ENCODE assay signal across 10 cellular contexts in the genomic region with DNA sequence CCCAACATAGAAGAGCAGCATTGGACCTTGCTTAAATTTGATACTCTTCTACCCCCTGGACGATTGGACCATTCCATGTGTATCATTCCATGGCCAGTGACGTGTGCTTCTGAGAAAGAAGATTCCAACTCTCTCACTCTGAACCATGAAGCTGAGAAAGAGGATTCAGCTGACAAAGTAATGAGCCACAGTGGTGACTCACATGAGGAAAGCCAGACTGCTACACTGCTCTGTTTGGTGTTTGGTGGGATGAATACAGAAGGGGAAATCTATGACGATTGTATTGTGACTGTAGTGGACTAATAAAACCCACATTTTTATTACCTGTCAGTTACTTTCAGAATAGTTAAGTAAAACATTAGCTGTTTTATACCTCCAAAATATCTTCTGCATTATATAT. TPM values are rescaled to one million over a fixed set of nuclear protein-coding genes. Genes with fewer than 3 reads are reported as not detected.
A peak's percentile ranks its signal among the peaks of the same experiment; 100 is the strongest.
DNase-seq lines count a peak whose midpoint lies in the region; ATAC-seq and TF ChIP-seq lines count a peak whose summit lies in the region.
"Had no signal": no experiment of that assay in that cellular context is flagged by ENCODE, and none has a peak within 500 bp of the region (broad histone marks: within the 10 kb centered on the region; RNA-seq: fewer than 3 reads in every experiment).

No MANE protein-coding gene starts in this region.

- H3F3A ChIP-seq in GM23338 (replicated peaks; ENCODE audit: low read depth), result peaks cover 39% of the 10 kb centered on the region

- peak overlapping the region; percentile 26 for H3K9ac ChIP-seq in skeletal muscle satellite cell (ENCODE audit: low read depth, low read length)

- H3K79me2 ChIP-seq in GM23338 (replicated peaks; ENCODE audit: insufficient read depth), result peaks cover 25% of the 10 kb centered on the region

- no peaks in the 10 kb centered on the region for H3K27me3 ChIP-seq in GM23338 (ENCODE audit: insufficient read depth)
- H3K27me3 ChIP-seq in SJSA1 (replicated peaks), result no peaks in the 10 kb centered on the region
- no peaks in the 10 kb centered on the region for H3K27me3 ChIP-seq in skeletal muscle satellite cell (ENCODE audit: control insufficient read depth, insufficient read depth, low read length)
- H3K27me3 ChIP-seq in effector memory CD4-positive, alpha-beta T cell (replicated peaks; ENCODE audit: control insufficient read depth, insufficient read depth, low read length, poor library complexity, severe bottlenecking), result no peaks in the 10 kb centered on the region

- H3K4me2 ChIP-seq in GM23338 (no peak overlapping the region), skeletal muscle satellite cell (ENCODE audit: low read length) (peak overlapping the region; percentile 10)

- 0 out of 2 replicates have a peak, but pooled peaks cover 4% of the 10 kb centered on the region for H3K4me1 ChIP-seq in GM23338 (ENCODE audit: insufficient read depth)
- H3K4me1 ChIP-seq in SJSA1 (replicated peaks), result peaks cover 13% of the 10 kb centered on the region
- peaks cover 46% of the 10 kb centered on the region for H3K4me1 ChIP-seq in skeletal muscle satellite cell (ENCODE audit: control insufficient read depth, insufficient read depth, low read length)
- H3K4me1 ChIP-seq in effector memory CD4-positive, alpha-beta T cell (ENCODE audit: control insufficient read depth, insufficient read depth, low read length, poor library complexity, severe bottlenecking), result peaks cover 17% of the 10 kb centered on the region

- no peaks in the 10 kb centered on the region for H3K9me2 ChIP-seq in GM23338 (ENCODE audit: insufficient read depth)

- H3K9me3 ChIP-seq in SJSA1 (replicated peaks), result no peaks in the 10 kb centered on the region
- H3K9me3 ChIP-seq in skeletal muscle satellite cell (replicated peaks; ENCODE audit: low read length), result no peaks in the 10 kb centered on the region
- no peaks in the 10 kb centered on the region for H3K9me3 ChIP-seq in effector memory CD4-positive, alpha-beta T cell (ENCODE audit: control insufficient read depth, low read length)

- DNase-seq in GM23338 (ENCODE audit: low spot score), result no peak
- peak; percentile 70 to 82 for DNase-seq in SJSA1 (ENCODE audit: low read depth in 1 of 2, low spot score in 2 of 2)
- DNase-seq in fibroblast of the aortic adventitia (ENCODE audit: low read depth), result peak; percentile 98
- no peak for DNase-seq in effector memory CD4-positive, alpha-beta T cell
- DNase-seq in medulla oblongata (ENCODE audit: extremely low spot score), result no peak
- DNase-seq: T-helper 17 cell had no signal

- H3K27ac Mint-ChIP-seq in GM23338, result no peak overlapping the region
- H3K27ac Mint-ChIP-seq: T-helper 17 cell had no signal

- no peak overlapping the region for H3K4me3 ChIP-seq in GM23338
- H3K4me3 ChIP-seq in SJSA1, result no peak overlapping the region
- no peak overlapping the region for H3K4me3 ChIP-seq in fibroblast of the aortic adventitia (ENCODE audit: low read depth, low read length)
- H3K4me3 ChIP-seq in skeletal muscle satellite cell (ENCODE audit: low read length), result no peak overlapping the region
- H3K4me3 ChIP-seq in effector memory CD4-positive, alpha-beta T cell (ENCODE audit: insufficient read depth, low read depth, low read length, poor library complexity, severe bottlenecking), result no peak overlapping the region

- H2AFZ ChIP-seq in GM23338, result no peak overlapping the region

- H3K4me1 Mint-ChIP-seq in GM23338, result peaks cover 5% of the 10 kb centered on the region

- no peaks in the 10 kb centered on the region for H3K9me3 Mint-ChIP-seq in GM23338
- H3K9me3 Mint-ChIP-seq: central memory CD8-positive, alpha-beta T cell had no signal

- no peak for ATAC-seq in GM23338
- no peak for ATAC-seq in HG03521 (IDR thresholded peaks at IDR 0.05; ENCODE audit: unreplicated experiment)

- H3K4me3 Mint-ChIP-seq in GM23338, result no peak overlapping the region
- H3K4me3 Mint-ChIP-seq: central memory CD8-positive, alpha-beta T cell; IgD-negative memory B cell had no signal

- H3K36me3 ChIP-seq in GM23338 (ENCODE audit: insufficient read depth), result peaks cover 30% of the 10 kb centered on the region
- H3K36me3 ChIP-seq in SJSA1, result peaks cover 61% of the 10 kb centered on the region
- peaks cover 52% of the 10 kb centered on the region for H3K36me3 ChIP-seq in skeletal muscle satellite cell (ENCODE audit: insufficient read depth, low read length)
- peaks cover 52% of the 10 kb centered on the region for H3K36me3 ChIP-seq in effector memory CD4-positive, alpha-beta T cell (ENCODE audit: control insufficient read depth, insufficient read depth, low read length)

- H3K27ac ChIP-seq in GM23338 (ENCODE audit: low read depth) (0 out of 2 replicates have a peak overlapping the region, but pooled peaks have one; percentile 75), SJSA1 (peak overlapping the region; percentile 29; the same call in 1 of the 2 replicates)
- no peak overlapping the region for H3K27ac ChIP-seq in effector memory CD4-positive, alpha-beta T cell (ENCODE audit: insufficient read depth, low read length, poor library complexity, severe bottlenecking)

- peaks cover 60% of the 10 kb centered on the region for H3K36me3 Mint-ChIP-seq in GM23338 (ENCODE audit: low read depth)

- H4K20me1 ChIP-seq in GM23338 (replicated peaks; ENCODE audit: insufficient read depth), result peaks cover 31% of the 10 kb centered on the region

- H3K27me3 Mint-ChIP-seq in GM23338 (ENCODE audit: insufficient read depth, low read depth, poor library complexity), result peaks cover 5% of the 10 kb centered on the region
- H3K27me3 Mint-ChIP-seq: central memory CD8-positive, alpha-beta T cell; IgD-negative memory B cell; T-helper 17 cell had no signal

- no peak for TF ChIP-seq CTCF in GM23338 (conservative IDR thresholded peaks at IDR 0.05; ENCODE audit: low read depth in 2 of 2)
- TF ChIP-seq CTCF in fibroblast of the aortic adventitia (IDR thresholded peaks at IDR 0.05; ENCODE audit: insufficient read depth, low read length), result no peak

TF ChIP-seq in GM23338, 12 proteins besides CTCF, POLR2A, EP300 and RAD21 (continues in another document):
- TF ChIP-seq, protein P1, sequence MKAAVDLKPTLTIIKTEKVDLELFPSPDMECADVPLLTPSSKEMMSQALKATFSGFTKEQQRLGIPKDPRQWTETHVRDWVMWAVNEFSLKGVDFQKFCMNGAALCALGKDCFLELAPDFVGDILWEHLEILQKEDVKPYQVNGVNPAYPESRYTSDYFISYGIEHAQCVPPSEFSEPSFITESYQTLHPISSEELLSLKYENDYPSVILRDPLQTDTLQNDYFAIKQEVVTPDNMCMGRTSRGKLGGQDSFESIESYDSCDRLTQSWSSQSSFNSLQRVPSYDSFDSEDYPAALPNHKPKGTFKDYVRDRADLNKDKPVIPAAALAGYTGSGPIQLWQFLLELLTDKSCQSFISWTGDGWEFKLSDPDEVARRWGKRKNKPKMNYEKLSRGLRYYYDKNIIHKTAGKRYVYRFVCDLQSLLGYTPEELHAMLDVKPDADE (IDR thresholded peaks at IDR 0.05), result no peak
- no peak for TF ChIP-seq STAT1 (IDR thresholded peaks at IDR 0.05; ENCODE audit: unreplicated experiment)
- TF ChIP-seq, protein P2, sequence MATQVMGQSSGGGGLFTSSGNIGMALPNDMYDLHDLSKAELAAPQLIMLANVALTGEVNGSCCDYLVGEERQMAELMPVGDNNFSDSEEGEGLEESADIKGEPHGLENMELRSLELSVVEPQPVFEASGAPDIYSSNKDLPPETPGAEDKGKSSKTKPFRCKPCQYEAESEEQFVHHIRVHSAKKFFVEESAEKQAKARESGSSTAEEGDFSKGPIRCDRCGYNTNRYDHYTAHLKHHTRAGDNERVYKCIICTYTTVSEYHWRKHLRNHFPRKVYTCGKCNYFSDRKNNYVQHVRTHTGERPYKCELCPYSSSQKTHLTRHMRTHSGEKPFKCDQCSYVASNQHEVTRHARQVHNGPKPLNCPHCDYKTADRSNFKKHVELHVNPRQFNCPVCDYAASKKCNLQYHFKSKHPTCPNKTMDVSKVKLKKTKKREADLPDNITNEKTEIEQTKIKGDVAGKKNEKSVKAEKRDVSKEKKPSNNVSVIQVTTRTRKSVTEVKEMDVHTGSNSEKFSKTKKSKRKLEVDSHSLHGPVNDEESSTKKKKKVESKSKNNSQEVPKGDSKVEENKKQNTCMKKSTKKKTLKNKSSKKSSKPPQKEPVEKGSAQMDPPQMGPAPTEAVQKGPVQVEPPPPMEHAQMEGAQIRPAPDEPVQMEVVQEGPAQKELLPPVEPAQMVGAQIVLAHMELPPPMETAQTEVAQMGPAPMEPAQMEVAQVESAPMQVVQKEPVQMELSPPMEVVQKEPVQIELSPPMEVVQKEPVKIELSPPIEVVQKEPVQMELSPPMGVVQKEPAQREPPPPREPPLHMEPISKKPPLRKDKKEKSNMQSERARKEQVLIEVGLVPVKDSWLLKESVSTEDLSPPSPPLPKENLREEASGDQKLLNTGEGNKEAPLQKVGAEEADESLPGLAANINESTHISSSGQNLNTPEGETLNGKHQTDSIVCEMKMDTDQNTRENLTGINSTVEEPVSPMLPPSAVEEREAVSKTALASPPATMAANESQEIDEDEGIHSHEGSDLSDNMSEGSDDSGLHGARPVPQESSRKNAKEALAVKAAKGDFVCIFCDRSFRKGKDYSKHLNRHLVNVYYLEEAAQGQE (IDR thresholded peaks at IDR 0.05; ENCODE audit: unreplicated experiment), result no peak
- TF ChIP-seq POLR2AphosphoS5 (IDR thresholded peaks at IDR 0.05; ENCODE audit: low read depth), result no peak

RNA-seq across cellular contexts. Expression of a gene that starts 7.5 kb away (rescaled TPM):
- total RNA-seq in GM23338 (2014; rRNA removed; shearing (Covaris generic)), result 259 and 281 TPM in 2 replicates
- polyA plus RNA-seq in GM23338 (2016; fragmentation: Nextera tagmentation; extraction: Ambion mirVana), result 225 and 265 TPM in 2 replicates
- total RNA-seq in SJSA1 (2014; rRNA removed; shearing (Covaris generic)), result 49.0 and 50.3 TPM in 2 replicates
- 126 and 128 TPM in 2 replicates for total RNA-seq in fibroblast of the aortic adventitia (ENCODE audit: low replicate concordance)
- total RNA-seq in skeletal muscle satellite cell (2012; rRNA removed), result 223 and 241 TPM in 2 replicates

RNA-seq across cellular contexts. Expression of a gene that starts 27.9 kb away (rescaled TPM):
- total RNA-seq in GM23338 (2014; rRNA removed; shearing (Covaris generic)), result 34.6 and 36.4 TPM in 2 replicates
- 15.1 and 19.2 TPM in 2 replicates for polyA plus RNA-seq in GM23338 (2016; fragmentation: Nextera tagmentation; extraction: Ambion mirVana)
- total RNA-seq in SJSA1 (2014; rRNA removed; shearing (Covaris generic)), result 27.8 and 38.4 TPM in 2 replicates
- 52.7 and 53.1 TPM in 2 replicates for total RNA-seq in fibroblast of the aortic adventitia (ENCODE audit: low replicate concordance)
- 58.1 and 61.6 TPM in 2 replicates for total RNA-seq in skeletal muscle satellite cell (2012; rRNA removed)

RNA-seq across cellular contexts. Expression of a gene that starts 33.3 kb away (rescaled TPM):
- total RNA-seq in GM23338 (2014; rRNA removed; shearing (Covaris generic)), result 19.3 and 25.8 TPM in 2 replicates
- 28.5 and 32.7 TPM in 2 replicates for polyA plus RNA-seq in GM23338 (2016; fragmentation: Nextera tagmentation; extraction: Ambion mirVana)
- total RNA-seq in SJSA1 (2014; rRNA removed; shearing (Covaris generic)), result 25.1 and 31.0 TPM in 2 replicates
- total RNA-seq in fibroblast of the aortic adventitia (ENCODE audit: low replicate concordance), result 9.2 and 25.2 TPM in 2 replicates
- total RNA-seq in skeletal muscle satellite cell (2012; rRNA removed), result 32.7 and 38.2 TPM in 2 replicates

RNA-seq across cellular contexts. Expression of a gene that starts 44.1 kb away (rescaled TPM):
- 46.4 and 55.0 TPM in 2 replicates for total RNA-seq in GM23338 (2014; rRNA removed; shearing (Covaris generic))
- 31.9 and 32.7 TPM in 2 replicates for polyA plus RNA-seq in GM23338 (2016; fragmentation: Nextera tagmentation; extraction: Ambion mirVana)
- 29.0 and 43.5 TPM in 2 replicates for total RNA-seq in SJSA1 (2014; rRNA removed; shearing (Covaris generic))
- 28.0 and 28.5 TPM in 2 replicates for total RNA-seq in fibroblast of the aortic adventitia (ENCODE audit: low replicate concordance)
- 22.5 and 23.6 TPM in 2 replicates for total RNA-seq in skeletal muscle satellite cell (2012; rRNA removed)

Comparison
In these comparisons a context has a peak if more than half of its experiments do, and no peak if none do; other contexts are left out.
1. DNase-seq: peak in SJSA1 (2 of 2) and fibroblast of the aortic adventitia (single experiment); none in GM23338 (single experiment), effector memory CD4-positive, alpha-beta T cell (0 of 3) and medulla oblongata (single experiment).